20 cellular contexts compared by ENCODE assay signal in the genomic region with DNA sequence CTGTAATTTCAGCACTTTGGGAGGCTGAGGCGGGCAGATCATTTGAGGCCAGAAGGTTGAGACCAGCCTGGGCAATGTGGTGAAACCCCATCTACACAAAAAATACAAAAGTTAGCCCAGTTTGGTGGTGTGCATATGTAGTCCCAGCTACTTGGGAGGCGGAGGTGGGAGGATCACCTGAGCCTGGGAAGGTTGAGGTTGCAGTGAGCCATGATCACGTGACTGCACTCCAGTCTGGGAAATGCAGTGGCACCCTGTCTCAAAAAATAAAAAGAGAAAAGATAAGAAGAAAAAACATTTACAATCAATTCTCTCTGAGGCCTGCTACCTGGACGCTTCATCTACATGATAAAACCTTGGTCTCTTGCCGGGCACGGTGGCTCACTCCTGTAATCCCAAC. TPM values are rescaled to one million over a fixed set of nuclear protein-coding genes. Genes with fewer than 3 reads are reported as not detected.
DNase-seq lines count a peak whose midpoint lies in the region; ATAC-seq and TF ChIP-seq lines count a peak whose summit lies in the region.
"Had no signal": no experiment of that assay in that cellular context is flagged by ENCODE, and none has a peak within 500 bp of the region (broad histone marks: within the 10 kb centered on the region; RNA-seq: fewer than 3 reads in every experiment).

No MANE protein-coding gene starts in this region.

- H3K27ac Mint-ChIP-seq in WTC11 = peak overlapping the region; percentile 36; the same call in 1 of the 2 replicates
- H3K27ac Mint-ChIP-seq: HFFc6 had no signal

- H3K4me3 ChIP-seq in HEK293 (ENCODE audit: low read depth, low read length) (no peak overlapping the region), spleen (no peak overlapping the region)
- H3K4me3 ChIP-seq: A549, GM23248, HAP-1 had no signal

- no peaks in the 10 kb centered on the region for H3K4me1 ChIP-seq in HEK293 (ENCODE audit: control insufficient read depth, insufficient read depth, low read length)
- H3K4me1 ChIP-seq in spleen = peaks cover 0 to 33% (median 8%) of the 10 kb centered on the region in 6 donors
- H3K4me1 ChIP-seq: A549, BE2C, HAP-1 had no signal

- DNase-seq in WTC11 (ENCODE audit: low spot score) = no peak
- DNase-seq in islet precursor cell = peak; percentile 54
- DNase-seq in spleen = peak; percentile 40
- no peak for DNase-seq in GM20000 (ENCODE audit: low spot score)
- DNase-seq: BE2C; CD4-positive, alpha-beta memory T cell; COR-L47; DMS153; DMS79 treated with DMSO at 0.1 percent for 48 hours; EL; GM23248; HFFc6; KBM-7 had no signal

- ATAC-seq in WTC11 = no peak
- no peak for ATAC-seq in GM18907 (IDR thresholded peaks at IDR 0.05; ENCODE audit: unreplicated experiment)
- ATAC-seq in HG02571 (IDR thresholded peaks at IDR 0.05; ENCODE audit: unreplicated experiment) = no peak
- ATAC-seq: A549 had no signal

- H3K27me3 ChIP-seq in spleen (replicated peaks in 1 of 7) = no peaks in the 10 kb centered on the region
- H3K27me3 ChIP-seq: BE2C had no signal

- H3K36me3 ChIP-seq in HEK293 (ENCODE audit: control insufficient read depth in 2 of 2, insufficient read depth in 1 of 2, low read length in 2 of 2) (no peaks in the 10 kb centered on the region), spleen (no peaks in the 10 kb centered on the region)
- H3K36me3 ChIP-seq: BE2C, HAP-1 had no signal

- CTCF ChIA-PET in HEK293 (lab: Yijun Ruan, JAX) (interaction anchor here (0.7 to 0.8 kb wide), 2 partner anchors 79 to 125 kb away, joined by 3 to 6 read pairs; no protein-coding TSS in a partner anchor), WTC11 (lab: Charles Lee) (no interaction called here)

- no peaks in the 10 kb centered on the region for H3K9me3 Mint-ChIP-seq in WTC11
- H3K9me3 Mint-ChIP-seq: CD4-positive, alpha-beta memory T cell; HFFc6 had no signal

- H3K27me3 Mint-ChIP-seq in WTC11 (ENCODE audit: low read depth) = no peaks in the 10 kb centered on the region; the same call in 1 of the 2 replicates

- intact Hi-C loops in spleen (cut with DNase I; ENCODE audit: low total_unique reads) = loop anchor here (10.0 kb wide), 1 partner anchor 104 kb away; a partner anchor contains a TSS

- TF ChIP-seq CTCF in HEK293 (tag by site-specific recombination; IDR thresholded peaks at IDR 0.05) (no peak), WTC11 (IDR thresholded peaks at IDR 0.05) (no peak), spleen (IDR thresholded peaks at IDR 0.05 in 8 of 11, conservative IDR thresholded peaks at IDR 0.05 in 3 of 11) (no peak), GM20000 (IDR thresholded peaks at IDR 0.05; ENCODE audit: extremely low read depth, missing control alignments) (no peak)

- no peaks in the 10 kb centered on the region for H3K9me3 ChIP-seq in HEK293 (ENCODE audit: control insufficient read depth, insufficient read depth, low read depth, low read length)
- H3K9me3 ChIP-seq in spleen = no peaks in the 10 kb centered on the region
- H3K9me3 ChIP-seq: A549, BE2C, HAP-1 had no signal

- WGBS in spleen, 5 donors = 90 to 94% (median 94%) methylated on average over 6 of the region's 6 CpGs

- POLR2A ChIA-PET in HEK293 (lab: Yijun Ruan, JAX) (interaction anchor here (0.7 kb wide), 1 partner anchor 15 kb away, joined by 3 read pairs; no protein-coding TSS in a partner anchor), WTC11 (lab: Charles Lee) (no interaction called here)

- H3K27ac ChIP-seq in HEK293 (ENCODE audit: extremely low read depth, low read depth, low read length) (no peak overlapping the region), spleen (no peak overlapping the region)
- H3K27ac ChIP-seq: A549, C4-2B, GM23248 had no signal

- H3K36me3 Mint-ChIP-seq in WTC11 = no peaks in the 10 kb centered on the region
- H3K36me3 Mint-ChIP-seq: CD4-positive, alpha-beta memory T cell had no signal

- H3K4me1 Mint-ChIP-seq in WTC11 = peaks cover 28% of the 10 kb centered on the region

- no peak for TF ChIP-seq POLR2A in spleen (IDR thresholded peaks at IDR 0.05)

- H3K4me3 Mint-ChIP-seq in WTC11 = no peak overlapping the region
- H3K4me3 Mint-ChIP-seq: CD4-positive, alpha-beta memory T cell; HFFc6 had no signal

TF ChIP-seq in HEK293, 187 proteins besides CTCF, POLR2A, EP300 and RAD21:
- no peak for TF ChIP-seq ZNF621 (tag by site-specific recombination; IDR thresholded peaks at IDR 0.05)
- 0 out of 2 replicates have a peak, but pooled peaks have one; percentile 9 for TF ChIP-seq ZFHX2 (tag by site-specific recombination; conservative IDR thresholded peaks at IDR 0.05)
TF ChIP-seq in HEK293: peak in this region for 1.

TF ChIP-seq in WTC11, 78 proteins besides CTCF, POLR2A, EP300 and RAD21:
- TF ChIP-seq NR1H2 (CRISPR knock-in tag; IDR thresholded peaks at IDR 0.05) (no peak), FOXK1 (CRISPR knock-in tag; IDR thresholded peaks at IDR 0.05) (no peak), ETV6 (CRISPR knock-in tag; IDR thresholded peaks at IDR 0.05) (no peak), FOXJ3 (CRISPR knock-in tag; IDR thresholded peaks at IDR 0.05; ENCODE audit: borderline replicate concordance) (no peak)
- TF ChIP-seq, protein P1, sequence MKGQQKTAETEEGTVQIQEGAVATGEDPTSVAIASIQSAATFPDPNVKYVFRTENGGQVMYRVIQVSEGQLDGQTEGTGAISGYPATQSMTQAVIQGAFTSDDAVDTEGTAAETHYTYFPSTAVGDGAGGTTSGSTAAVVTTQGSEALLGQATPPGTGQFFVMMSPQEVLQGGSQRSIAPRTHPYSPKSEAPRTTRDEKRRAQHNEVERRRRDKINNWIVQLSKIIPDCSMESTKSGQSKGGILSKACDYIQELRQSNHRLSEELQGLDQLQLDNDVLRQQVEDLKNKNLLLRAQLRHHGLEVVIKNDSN (CRISPR knock-in tag; IDR thresholded peaks at IDR 0.05) = peak; percentile 60; the same call in 1 of the 2 replicates
- TF ChIP-seq, protein P2, sequence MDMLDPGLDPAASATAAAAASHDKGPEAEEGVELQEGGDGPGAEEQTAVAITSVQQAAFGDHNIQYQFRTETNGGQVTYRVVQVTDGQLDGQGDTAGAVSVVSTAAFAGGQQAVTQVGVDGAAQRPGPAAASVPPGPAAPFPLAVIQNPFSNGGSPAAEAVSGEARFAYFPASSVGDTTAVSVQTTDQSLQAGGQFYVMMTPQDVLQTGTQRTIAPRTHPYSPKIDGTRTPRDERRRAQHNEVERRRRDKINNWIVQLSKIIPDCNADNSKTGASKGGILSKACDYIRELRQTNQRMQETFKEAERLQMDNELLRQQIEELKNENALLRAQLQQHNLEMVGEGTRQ (CRISPR knock-in tag; IDR thresholded peaks at IDR 0.05) = peak; percentile 79
- TF ChIP-seq, protein P3, sequence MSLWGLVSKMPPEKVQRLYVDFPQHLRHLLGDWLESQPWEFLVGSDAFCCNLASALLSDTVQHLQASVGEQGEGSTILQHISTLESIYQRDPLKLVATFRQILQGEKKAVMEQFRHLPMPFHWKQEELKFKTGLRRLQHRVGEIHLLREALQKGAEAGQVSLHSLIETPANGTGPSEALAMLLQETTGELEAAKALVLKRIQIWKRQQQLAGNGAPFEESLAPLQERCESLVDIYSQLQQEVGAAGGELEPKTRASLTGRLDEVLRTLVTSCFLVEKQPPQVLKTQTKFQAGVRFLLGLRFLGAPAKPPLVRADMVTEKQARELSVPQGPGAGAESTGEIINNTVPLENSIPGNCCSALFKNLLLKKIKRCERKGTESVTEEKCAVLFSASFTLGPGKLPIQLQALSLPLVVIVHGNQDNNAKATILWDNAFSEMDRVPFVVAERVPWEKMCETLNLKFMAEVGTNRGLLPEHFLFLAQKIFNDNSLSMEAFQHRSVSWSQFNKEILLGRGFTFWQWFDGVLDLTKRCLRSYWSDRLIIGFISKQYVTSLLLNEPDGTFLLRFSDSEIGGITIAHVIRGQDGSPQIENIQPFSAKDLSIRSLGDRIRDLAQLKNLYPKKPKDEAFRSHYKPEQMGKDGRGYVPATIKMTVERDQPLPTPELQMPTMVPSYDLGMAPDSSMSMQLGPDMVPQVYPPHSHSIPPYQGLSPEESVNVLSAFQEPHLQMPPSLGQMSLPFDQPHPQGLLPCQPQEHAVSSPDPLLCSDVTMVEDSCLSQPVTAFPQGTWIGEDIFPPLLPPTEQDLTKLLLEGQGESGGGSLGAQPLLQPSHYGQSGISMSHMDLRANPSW (CRISPR knock-in tag; conservative IDR thresholded peaks at IDR 0.05; ENCODE audit: low read depth) = no peak

RNA-seq across cellular contexts. Expression of a gene that starts 7.2 kb away (rescaled TPM):
- 45.6 to 47.9 TPM (median 46.7 TPM) in 3 replicates for total RNA-seq in WTC11 (2021)
- total RNA-seq in spleen = 10 to 100 TPM; 41.0 to 56.3 (median 48.9) TPM
- polyA plus RNA-seq in spleen = 10 to 100 TPM in 1 of 3 donors, 1 to 10 TPM in 2; 9.4 to 10.1 (median 9.5) TPM

RNA-seq across cellular contexts. Expression of a gene that starts 13.7 kb away (rescaled TPM):
- total RNA-seq in WTC11 (2021) (0.32 to 0.59 TPM in 2 of 3 replicates, not detected in the other), spleen (not detected)
- polyA plus RNA-seq in spleen = under 1 TPM in 1 of 3 donors, not detected in 2; 0.12 TPM
- total RNA-seq: GM23248, HFFc6 had no signal
- polyA plus RNA-seq: AG04450; CD4-positive, alpha-beta memory T cell; GM23248 had no signal

RNA-seq across cellular contexts. Expression of a gene that starts 30.4 kb away (rescaled TPM):
- total RNA-seq in WTC11 (2021) (19.9 to 23.2 TPM (median 20.8 TPM) in 3 replicates), spleen (10 to 100 TPM; 13.2 to 18.7 (median 15.4) TPM)
- 10 to 100 TPM in 1 of 3 donors, 1 to 10 TPM in 2; 3.6 to 10.6 (median 5.3) TPM for polyA plus RNA-seq in spleen

RNA-seq across cellular contexts. Expression of a gene that starts 50.1 kb away (rescaled TPM):
- 1.9 to 4.4 TPM (median 2.1 TPM) in 3 replicates for total RNA-seq in WTC11 (2021)
- under 1 TPM in 4 of 7 donors, not detected in 3; 0.17 to 0.32 (median 0.23) TPM for total RNA-seq in spleen
- under 1 TPM in 2 of 3 donors, not detected in 1; 0.03 to 0.06 TPM for polyA plus RNA-seq in spleen
- total RNA-seq: GM23248 had no signal
- polyA plus RNA-seq: CD4-positive, alpha-beta memory T cell had no signal

Comparison
In these comparisons a context has a peak if more than half of its experiments do, and no peak if none do; other contexts are left out.
1. DNase-seq: peak in islet precursor cell (single experiment) and spleen (single experiment); none in WTC11 (single experiment) and GM20000 (single experiment).